8 cellular contexts compared by ENCODE assay signal in the genomic region with DNA sequence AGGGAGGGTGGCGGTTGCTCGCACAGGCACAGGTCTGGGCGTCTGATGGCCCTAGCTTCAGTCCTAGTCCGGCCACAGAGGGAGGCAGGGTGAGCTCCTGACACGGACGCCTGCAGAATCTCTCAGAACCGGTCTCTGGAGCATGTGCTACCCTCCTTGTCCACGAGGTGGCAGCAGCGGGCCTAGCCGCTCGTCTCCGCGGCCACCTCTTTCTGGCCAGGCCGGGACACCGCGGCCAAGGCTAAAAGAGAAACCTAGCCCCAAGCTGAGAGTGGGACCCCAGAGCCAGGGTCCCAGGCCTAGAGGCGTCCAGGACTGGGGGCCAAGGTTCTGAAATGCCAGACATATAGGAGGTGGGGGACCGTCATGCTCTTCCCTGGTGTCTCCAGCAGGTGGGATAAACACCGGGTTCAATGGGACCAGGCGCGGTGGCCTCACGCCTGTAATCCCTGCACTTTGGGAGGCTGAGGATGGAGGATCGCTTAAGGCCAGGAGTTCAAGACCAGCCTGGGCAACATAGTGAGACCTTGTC. TPM values are rescaled to one million over a fixed set of nuclear protein-coding genes. Genes with fewer than 3 reads are reported as not detected.
DNase-seq lines count a peak whose midpoint lies in the region; ATAC-seq, FAIRE-seq and TF ChIP-seq lines count a peak whose summit lies in the region.

No MANE protein-coding gene starts in this region.

- DNase-seq in 8988T (peak; percentile 42), GM12892 (ENCODE audit: insufficient read length) (peak; percentile 72), NCI-H1092 (lab: John Stamatoyannopoulos, UW) (peak; percentile 59), amniotic stem cell (lab: John Stamatoyannopoulos, UW) (peak; percentile 23), left ventricle myocardium superior (peak; percentile 93), retinal pigment epithelial cell (ENCODE audit: low read depth) (no peak)
- DNase-seq in T-helper 2 cell treated with Interferon-gamma antibody and Interleukin-4, amounts not matched to agents 5 μg/mL and 100 μg/mL, for 36 hours (ENCODE audit: low spot score), result peak; percentile 75

- peak; percentile 94 for TF ChIP-seq CTCF in retinal pigment epithelial cell (conservative IDR thresholded peaks at IDR 0.05; ENCODE audit: low read depth, low read length)

- TF ChIP-seq POLR2A in GM12892 (IDR thresholded peaks at IDR 0.05; ENCODE audit: low read depth, low read length), result no peak

- H3K4me3 ChIP-seq in retinal pigment epithelial cell (ENCODE audit: low read length), result no peak overlapping the region

- ATAC-seq in left ventricle myocardium superior (peak; percentile 83), GM21576 (IDR thresholded peaks at IDR 0.05; ENCODE audit: unreplicated experiment) (no peak)

- H3K9me3 Mint-ChIP-seq in T-helper 2 cell treated with Interferon-gamma antibody and Interleukin-4, amounts not matched to agents 5 μg/mL and 100 μg/mL, for 36 hours, result no peaks in the 10 kb centered on the region

- FAIRE-seq in GM12892 (lab: Jason Lieb, UNC), result peak; percentile 79

- H3K4me1 Mint-ChIP-seq in T-helper 2 cell treated with Interferon-gamma antibody and Interleukin-4, amounts not matched to agents 5 μg/mL and 100 μg/mL, for 36 hours (ENCODE audit: low read depth), result peaks cover 28% of the 10 kb centered on the region

- H3K4me3 Mint-ChIP-seq in T-helper 2 cell treated with Interferon-gamma antibody and Interleukin-4, amounts not matched to agents 5 μg/mL and 100 μg/mL, for 36 hours, result peak overlapping the region; percentile 45

- H3K27me3 Mint-ChIP-seq in T-helper 2 cell treated with Interferon-gamma antibody and Interleukin-4, amounts not matched to agents 5 μg/mL and 100 μg/mL, for 36 hours (ENCODE audit: low read depth), result peaks cover 2% of the 10 kb centered on the region

- H3K27ac Mint-ChIP-seq in T-helper 2 cell treated with Interferon-gamma antibody and Interleukin-4, amounts not matched to agents 5 μg/mL and 100 μg/mL, for 36 hours, result no peak overlapping the region

- intact Hi-C loops in left ventricle myocardium superior (cut with micrococcal nuclease), result loop anchor here (5.0 kb wide), 1 partner anchor 191 kb away; no protein-coding TSS in a partner anchor

- H3K36me3 Mint-ChIP-seq in T-helper 2 cell treated with Interferon-gamma antibody and Interleukin-4, amounts not matched to agents 5 μg/mL and 100 μg/mL, for 36 hours (ENCODE audit: low read depth), result peaks cover 5% of the 10 kb centered on the region

RNA-seq across cellular contexts. Expression of a gene that starts 3.2 kb away (rescaled TPM):
- polyA plus RNA-seq in GM12892 (2012; ENCODE audit: missing spikeins), result 160 TPM
- total RNA-seq in left ventricle myocardium superior, result 2.7 TPM

RNA-seq across cellular contexts. Expression of a gene that starts 32.5 kb away (rescaled TPM):
- 222 TPM for polyA plus RNA-seq in GM12892 (2012; ENCODE audit: missing spikeins)
- total RNA-seq in left ventricle myocardium superior, result 172 TPM

RNA-seq across cellular contexts. Expression of a gene that starts 47.5 kb away (rescaled TPM):
- 64.7 TPM for polyA plus RNA-seq in GM12892 (2012; ENCODE audit: missing spikeins)
- total RNA-seq in left ventricle myocardium superior, result 10.5 TPM
